In genomic region chr12:99224237-99224636, GRCh38 we compare ENCODE assay signal across 1 cellular context.
TF ChIP-seq lines count a peak whose summit lies in the region.

No MANE protein-coding gene starts in this region.

TF ChIP-seq in H1, 55 proteins besides CTCF, POLR2A, EP300 and RAD21:
- TF ChIP-seq SP2 (IDR thresholded peaks at IDR 0.05; ENCODE audit: low read length) (no peak), SUZ12 (IDR thresholded peaks at IDR 0.05; ENCODE audit: low read length) (no peak), NANOG (IDR thresholded peaks at IDR 0.05; ENCODE audit: insufficient read depth, low read depth, low read length, poor library complexity, severe bottlenecking) (no peak), KDM5A (IDR thresholded peaks at IDR 0.05; ENCODE audit: low read length) (no peak), NRF1 (IDR thresholded peaks at IDR 0.05; ENCODE audit: low read depth, low read length) (no peak), E2F6 (IDR thresholded peaks at IDR 0.05) (no peak), CEBPB (IDR thresholded peaks at IDR 0.05; ENCODE audit: low read depth, low read length) (no peak)
